ENCODE assay signal across 1 cellular context in the genomic region with DNA sequence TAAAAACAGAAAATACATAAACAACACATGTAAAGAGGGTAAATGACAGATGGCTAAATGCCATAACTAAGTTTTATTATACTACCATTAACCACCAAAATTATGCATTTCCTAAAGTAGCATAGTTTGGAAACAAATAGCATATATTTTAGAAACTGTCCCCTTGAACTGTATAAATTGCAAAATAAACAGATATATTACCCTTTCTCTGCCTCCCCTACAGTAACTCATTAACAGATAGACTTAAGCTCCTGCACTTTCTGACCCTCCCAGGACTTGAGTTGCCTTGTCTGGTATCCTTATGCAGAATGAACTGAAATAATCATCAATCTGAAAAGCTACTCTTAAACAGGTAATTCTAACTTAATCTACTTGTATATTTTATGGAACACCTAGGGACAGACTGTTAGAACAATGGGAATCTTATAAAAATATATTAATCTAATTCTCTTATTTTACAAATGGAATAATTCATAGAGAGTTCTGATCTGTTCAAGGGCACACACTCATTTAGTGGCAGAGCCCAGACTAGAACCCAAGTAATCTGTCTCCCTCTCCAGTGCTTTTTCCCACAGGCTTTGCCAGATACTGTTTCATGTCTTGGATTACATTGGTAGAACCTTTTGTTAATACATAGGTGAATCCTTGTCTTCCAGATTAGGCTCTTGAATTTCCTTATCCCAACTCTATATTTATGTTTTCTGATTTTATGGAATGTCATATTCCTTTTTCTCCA.
A peak's percentile ranks its signal among the peaks of the same experiment; 100 is the strongest.
TF ChIP-seq lines count a peak whose summit lies in the region.

No MANE protein-coding gene starts in this region.

TF ChIP-seq in liver, 16 proteins besides CTCF, POLR2A, EP300 and RAD21:
- TF ChIP-seq YY1 (IDR thresholded peaks at IDR 0.05) (no peak), FOXA1 (IDR thresholded peaks at IDR 0.05) (no peak), HNF4G (IDR thresholded peaks at IDR 0.05) (no peak), RXRA (IDR thresholded peaks at IDR 0.05) (peak; percentile 22 to 29), SP1 (IDR thresholded peaks at IDR 0.05) (peak; percentile 32), FOXA2 (IDR thresholded peaks at IDR 0.05) (no peak), HNF4A (conservative IDR thresholded peaks at IDR 0.05) (peak; percentile 27 to 48), EGR1 (IDR thresholded peaks at IDR 0.05; ENCODE audit: low read depth in 2 of 2) (no peak), TAF1 (conservative IDR thresholded peaks at IDR 0.05) (peak; percentile 62), JUND (IDR thresholded peaks at IDR 0.05) (no peak), NR2F2 (IDR thresholded peaks at IDR 0.05) (no peak), GABPA (IDR thresholded peaks at IDR 0.05 in 1 of 2, conservative IDR thresholded peaks at IDR 0.05 in 1 of 2) (no peak)
- TF ChIP-seq, protein P1, sequence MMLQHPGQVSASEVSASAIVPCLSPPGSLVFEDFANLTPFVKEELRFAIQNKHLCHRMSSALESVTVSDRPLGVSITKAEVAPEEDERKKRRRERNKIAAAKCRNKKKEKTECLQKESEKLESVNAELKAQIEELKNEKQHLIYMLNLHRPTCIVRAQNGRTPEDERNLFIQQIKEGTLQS (IDR thresholded peaks at IDR 0.05): no peak
- TF ChIP-seq, protein P2, sequence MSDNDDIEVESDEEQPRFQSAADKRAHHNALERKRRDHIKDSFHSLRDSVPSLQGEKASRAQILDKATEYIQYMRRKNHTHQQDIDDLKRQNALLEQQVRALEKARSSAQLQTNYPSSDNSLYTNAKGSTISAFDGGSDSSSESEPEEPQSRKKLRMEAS (IDR thresholded peaks at IDR 0.05): no peak
- TF ChIP-seq, protein P3, sequence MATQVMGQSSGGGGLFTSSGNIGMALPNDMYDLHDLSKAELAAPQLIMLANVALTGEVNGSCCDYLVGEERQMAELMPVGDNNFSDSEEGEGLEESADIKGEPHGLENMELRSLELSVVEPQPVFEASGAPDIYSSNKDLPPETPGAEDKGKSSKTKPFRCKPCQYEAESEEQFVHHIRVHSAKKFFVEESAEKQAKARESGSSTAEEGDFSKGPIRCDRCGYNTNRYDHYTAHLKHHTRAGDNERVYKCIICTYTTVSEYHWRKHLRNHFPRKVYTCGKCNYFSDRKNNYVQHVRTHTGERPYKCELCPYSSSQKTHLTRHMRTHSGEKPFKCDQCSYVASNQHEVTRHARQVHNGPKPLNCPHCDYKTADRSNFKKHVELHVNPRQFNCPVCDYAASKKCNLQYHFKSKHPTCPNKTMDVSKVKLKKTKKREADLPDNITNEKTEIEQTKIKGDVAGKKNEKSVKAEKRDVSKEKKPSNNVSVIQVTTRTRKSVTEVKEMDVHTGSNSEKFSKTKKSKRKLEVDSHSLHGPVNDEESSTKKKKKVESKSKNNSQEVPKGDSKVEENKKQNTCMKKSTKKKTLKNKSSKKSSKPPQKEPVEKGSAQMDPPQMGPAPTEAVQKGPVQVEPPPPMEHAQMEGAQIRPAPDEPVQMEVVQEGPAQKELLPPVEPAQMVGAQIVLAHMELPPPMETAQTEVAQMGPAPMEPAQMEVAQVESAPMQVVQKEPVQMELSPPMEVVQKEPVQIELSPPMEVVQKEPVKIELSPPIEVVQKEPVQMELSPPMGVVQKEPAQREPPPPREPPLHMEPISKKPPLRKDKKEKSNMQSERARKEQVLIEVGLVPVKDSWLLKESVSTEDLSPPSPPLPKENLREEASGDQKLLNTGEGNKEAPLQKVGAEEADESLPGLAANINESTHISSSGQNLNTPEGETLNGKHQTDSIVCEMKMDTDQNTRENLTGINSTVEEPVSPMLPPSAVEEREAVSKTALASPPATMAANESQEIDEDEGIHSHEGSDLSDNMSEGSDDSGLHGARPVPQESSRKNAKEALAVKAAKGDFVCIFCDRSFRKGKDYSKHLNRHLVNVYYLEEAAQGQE (IDR thresholded peaks at IDR 0.05): no peak
- TF ChIP-seq, protein P4, sequence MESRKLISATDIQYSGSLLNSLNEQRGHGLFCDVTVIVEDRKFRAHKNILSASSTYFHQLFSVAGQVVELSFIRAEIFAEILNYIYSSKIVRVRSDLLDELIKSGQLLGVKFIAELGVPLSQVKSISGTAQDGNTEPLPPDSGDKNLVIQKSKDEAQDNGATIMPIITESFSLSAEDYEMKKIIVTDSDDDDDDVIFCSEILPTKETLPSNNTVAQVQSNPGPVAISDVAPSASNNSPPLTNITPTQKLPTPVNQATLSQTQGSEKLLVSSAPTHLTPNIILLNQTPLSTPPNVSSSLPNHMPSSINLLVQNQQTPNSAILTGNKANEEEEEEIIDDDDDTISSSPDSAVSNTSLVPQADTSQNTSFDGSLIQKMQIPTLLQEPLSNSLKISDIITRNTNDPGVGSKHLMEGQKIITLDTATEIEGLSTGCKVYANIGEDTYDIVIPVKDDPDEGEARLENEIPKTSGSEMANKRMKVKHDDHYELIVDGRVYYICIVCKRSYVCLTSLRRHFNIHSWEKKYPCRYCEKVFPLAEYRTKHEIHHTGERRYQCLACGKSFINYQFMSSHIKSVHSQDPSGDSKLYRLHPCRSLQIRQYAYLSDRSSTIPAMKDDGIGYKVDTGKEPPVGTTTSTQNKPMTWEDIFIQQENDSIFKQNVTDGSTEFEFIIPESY (IDR thresholded peaks at IDR 0.05): no peak
TF ChIP-seq in liver: peak in this region for 4.
